ENCODE assay signal across 15 cellular contexts in the genomic region with DNA sequence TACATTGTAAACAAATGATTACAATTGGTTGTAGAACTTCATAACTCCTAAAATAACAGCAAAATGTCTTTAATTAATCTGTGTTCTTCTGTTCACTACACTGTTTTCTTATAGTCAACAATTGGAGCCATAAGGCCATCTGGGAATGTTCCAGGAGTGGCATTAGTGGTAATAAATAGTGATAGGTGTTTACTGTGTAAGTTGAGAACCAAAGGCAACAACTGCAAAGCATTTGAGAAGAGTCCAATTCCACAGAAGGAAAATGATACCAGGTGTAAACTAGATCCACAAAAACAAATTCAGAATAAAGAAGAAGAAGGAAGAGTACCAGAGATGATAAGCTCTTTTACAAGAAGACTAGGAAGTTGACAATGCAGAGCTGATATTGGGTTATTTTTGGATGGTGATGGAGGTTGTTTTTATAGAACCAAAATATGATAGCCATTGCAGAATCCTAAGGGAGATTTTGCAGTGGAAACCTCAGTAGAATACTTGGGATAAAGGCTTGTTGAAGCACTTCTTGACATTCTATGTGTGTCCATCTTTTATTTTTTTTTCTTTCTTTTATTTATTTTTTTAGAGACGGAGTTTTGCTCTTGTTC.
"Had no signal": no experiment of that assay in that cellular context is flagged by ENCODE, and none has a peak within 500 bp of the region (broad histone marks: within the 10 kb centered on the region; RNA-seq: fewer than 3 reads in every experiment).

No MANE protein-coding gene starts in this region.

- H3K27me3 ChIP-seq: ascending aorta, gastroesophageal sphincter, heart right ventricle had no signal

- H3K4me1 Mint-ChIP-seq: activated naive CD8-positive, alpha-beta T cell treated with anti-CD3 and anti-CD28 coated beads, Interleukin-2, amount 50 U/mL, for 24 hours; activated T-helper 17 cell treated with anti-CD3 and anti-CD28 coated beads, Interleukin-2, amount 50 U/mL, for 72 hours; naive B cell; stimulated activated memory B cell treated with anti-CD40 and anti-IgM and Interleukin-4, amounts not matched to agents 10 μg/mL and 1 μg/mL and 100 μg/mL, for 72 hours had no signal

- H3K9me3 Mint-ChIP-seq: activated naive CD4-positive, alpha-beta T cell treated with anti-CD3 and anti-CD28 coated beads for 36 hours; endodermal cell had no signal

- H3K9me3 ChIP-seq: ascending aorta, gastroesophageal sphincter had no signal

- H3K27ac Mint-ChIP-seq: activated naive CD4-positive, alpha-beta T cell treated with anti-CD3 and anti-CD28 coated beads for 36 hours; activated naive CD8-positive, alpha-beta T cell treated with anti-CD3 and anti-CD28 coated beads, Interleukin-2, amount 50 U/mL, for 24 hours; activated T-helper 17 cell treated with anti-CD3 and anti-CD28 coated beads, Interleukin-2, amount 50 U/mL, for 72 hours; endodermal cell; naive B cell; stimulated activated memory B cell treated with anti-CD40 and anti-IgM and Interleukin-4, amounts not matched to agents 10 μg/mL and 1 μg/mL and 100 μg/mL, for 72 hours had no signal

- H3K36me3 Mint-ChIP-seq: naive B cell; stimulated activated memory B cell treated with anti-CD40 and anti-IgM and Interleukin-4, amounts not matched to agents 10 μg/mL and 1 μg/mL and 100 μg/mL, for 72 hours had no signal

- H3K4me3 Mint-ChIP-seq: activated naive CD4-positive, alpha-beta T cell treated with anti-CD3 and anti-CD28 coated beads for 36 hours; activated naive CD8-positive, alpha-beta T cell treated with anti-CD3 and anti-CD28 coated beads, Interleukin-2, amount 50 U/mL, for 24 hours; activated T-helper 17 cell treated with anti-CD3 and anti-CD28 coated beads, Interleukin-2, amount 50 U/mL, for 72 hours; endodermal cell; naive B cell; stimulated activated memory B cell treated with anti-CD40 and anti-IgM and Interleukin-4, amounts not matched to agents 10 μg/mL and 1 μg/mL and 100 μg/mL, for 72 hours had no signal

- H3K4me3 ChIP-seq: ascending aorta, gastroesophageal sphincter, heart right ventricle had no signal

- ATAC-seq: activated naive CD8-positive, alpha-beta T cell treated with anti-CD3 and anti-CD28 coated beads, Interleukin-2, amount 50 U/mL, for 24 hours; activated T-helper 17 cell treated with anti-CD3 and anti-CD28 coated beads, Interleukin-2, amount 50 U/mL, for 72 hours; gastroesophageal sphincter; left colon; stimulated activated memory B cell treated with anti-CD40 and anti-IgM and Interleukin-4, amounts not matched to agents 10 μg/mL and 1 μg/mL and 100 μg/mL, for 72 hours had no signal

- H3K36me3 ChIP-seq: ascending aorta, gastroesophageal sphincter, heart right ventricle, WERI-Rb-1 had no signal

- FAIRE-seq: bronchial epithelial cell had no signal

- DNase-seq: activated CD4-positive, alpha-beta T cell treated with anti-CD3 and anti-CD28 coated beads, Interleukin-2, amount 50 U/mL, for 48 hours; activated naive CD4-positive, alpha-beta T cell treated with anti-CD3 and anti-CD28 coated beads for 36 hours; activated naive CD8-positive, alpha-beta T cell treated with anti-CD3 and anti-CD28 coated beads, Interleukin-2, amount 50 U/mL, for 24 hours; endodermal cell; heart right ventricle; left colon; mammary epithelial cell; naive B cell; retina; WERI-Rb-1 had no signal

- H3K27ac ChIP-seq: WERI-Rb-1 had no signal
